Comparison of ENCODE assay signal across 13 cellular contexts in the genomic region with DNA sequence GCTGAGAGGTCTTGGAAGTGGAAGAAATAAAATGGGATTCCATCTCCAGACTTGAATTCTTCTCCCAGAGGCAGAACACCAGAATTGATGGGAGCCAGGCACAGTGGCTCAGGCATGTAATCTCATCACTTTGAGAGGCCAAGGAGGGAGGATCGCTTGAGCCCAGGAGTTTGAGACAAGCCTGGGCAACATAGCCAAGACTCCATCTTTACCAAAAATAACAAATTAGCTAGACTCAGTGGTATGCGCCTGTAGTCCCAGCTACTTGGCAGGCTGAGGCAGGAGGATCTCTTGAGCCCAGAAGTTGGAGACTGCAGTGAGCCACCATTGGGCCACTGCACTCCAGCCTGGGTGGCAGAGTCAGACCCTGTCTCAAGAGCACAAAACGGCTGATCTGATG.
"Had no signal": no experiment of that assay in that cellular context is flagged by ENCODE, and none has a peak within 500 bp of the region (broad histone marks: within the 10 kb centered on the region; RNA-seq: fewer than 3 reads in every experiment).

No MANE protein-coding gene starts in this region.

- H3K27me3 ChIP-seq: right lobe of liver, upper lobe of right lung had no signal

- ATAC-seq: lower lobe of right lung, natural killer cell, right lobe of liver, T-helper 17 cell, upper lobe of right lung had no signal

- H3K4me3 ChIP-seq: lower lobe of right lung, psoas muscle, right lobe of liver, upper lobe of right lung had no signal

- H3K27me3 Mint-ChIP-seq: activated CD4-positive, alpha-beta T cell treated with anti-CD3 and anti-CD28 coated beads, Interleukin-2, amount 10 ng/mL, durations not matched to agents 7 days and 5 days had no signal

- H3K9me3 ChIP-seq: lower lobe of right lung, psoas muscle, right lobe of liver, upper lobe of right lung had no signal

- H3K36me3 ChIP-seq: lower lobe of right lung, right lobe of liver, upper lobe of right lung had no signal

- H3K27ac Mint-ChIP-seq: activated B cell treated with CpG ODN at 0.5 μM for 24 hours; activated CD4-positive, alpha-beta T cell treated with anti-CD3 and anti-CD28 coated beads, Interleukin-2, amount 10 ng/mL, durations not matched to agents 7 days and 5 days; activated T-helper 2 cell treated with anti-CD3 and anti-CD28 coated beads, Interferon-gamma antibody, Interleukin-2, Interleukin-4, amounts not matched to agents 10 μg/mL and 5 μg/mL and 100 μg/mL, durations not matched to agents 14 hours and 24 hours and 36 hours; natural killer cell; T-helper 17 cell had no signal

- H3K4me3 Mint-ChIP-seq: activated B cell treated with CpG ODN at 0.5 μM for 24 hours; activated CD4-positive, alpha-beta T cell treated with anti-CD3 and anti-CD28 coated beads, Interleukin-2, amount 10 ng/mL, durations not matched to agents 7 days and 5 days; natural killer cell; T-helper 17 cell had no signal

- H3K4me1 Mint-ChIP-seq: activated B cell treated with CpG ODN at 0.5 μM for 24 hours; activated CD4-positive, alpha-beta T cell treated with anti-CD3 and anti-CD28 coated beads, Interleukin-2, amount 10 ng/mL, durations not matched to agents 7 days and 5 days; natural killer cell; T-helper 17 cell had no signal

- H3K36me3 Mint-ChIP-seq: natural killer cell had no signal

- DNase-seq: activated B cell treated with CpG ODN at 0.5 μM for 24 hours; activated CD4-positive, alpha-beta T cell treated with anti-CD3 and anti-CD28 coated beads, Interleukin-2, amount 10 ng/mL, durations not matched to agents 7 days and 5 days; activated naive CD4-positive, alpha-beta T cell treated with anti-CD3 and anti-CD28 coated beads, Interleukin-2, amount 50 U/mL, for 16 hours; effector CD4-positive, alpha-beta T cell; left cardiac atrium; lower lobe of right lung; natural killer cell; psoas muscle; right lobe of liver; stimulated activated naive CD4-positive, alpha-beta T cell; T-helper 17 cell; upper lobe of right lung had no signal

- H3K9me3 Mint-ChIP-seq: activated B cell treated with CpG ODN at 0.5 μM for 24 hours; activated CD4-positive, alpha-beta T cell treated with anti-CD3 and anti-CD28 coated beads, Interleukin-2, amount 10 ng/mL, durations not matched to agents 7 days and 5 days; activated T-helper 2 cell treated with anti-CD3 and anti-CD28 coated beads, Interferon-gamma antibody, Interleukin-2, Interleukin-4, amounts not matched to agents 10 μg/mL and 5 μg/mL and 100 μg/mL, durations not matched to agents 14 hours and 24 hours and 36 hours; natural killer cell had no signal

- H3K4me1 ChIP-seq: psoas muscle, right lobe of liver, upper lobe of right lung had no signal

- H3K27ac ChIP-seq: lower lobe of right lung, psoas muscle, right lobe of liver, upper lobe of right lung had no signal
